ENCODE assay signal across 1 cellular context in the genomic region with DNA sequence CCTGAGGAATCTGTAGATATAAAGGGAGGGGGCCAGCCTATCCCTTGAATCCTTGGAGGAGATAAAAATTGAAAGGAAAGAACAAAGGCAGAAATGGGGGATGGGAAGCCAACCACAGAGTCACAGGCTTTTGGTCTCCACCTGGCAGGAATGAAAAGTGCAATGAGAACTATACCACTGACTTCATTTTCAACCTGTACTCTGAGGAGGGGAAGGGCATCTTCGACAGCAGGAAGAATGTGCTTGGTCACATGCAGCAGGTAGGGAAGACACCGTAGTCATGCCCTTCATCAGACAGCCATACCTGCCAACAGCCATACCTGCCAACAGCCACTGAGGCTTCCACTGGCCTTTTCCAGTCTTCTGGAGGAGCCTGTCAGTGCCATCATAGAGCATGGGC.
TF ChIP-seq lines count a peak whose summit lies in the region.

No MANE protein-coding gene starts in this region.

TF ChIP-seq in H1, 55 proteins besides CTCF, POLR2A, EP300 and RAD21:
- TF ChIP-seq SP2 (IDR thresholded peaks at IDR 0.05; ENCODE audit: low read length) (no peak), E2F6 (IDR thresholded peaks at IDR 0.05) (no peak), TAF7 (optimal IDR thresholded peaks at IDR 0.05; ENCODE audit: borderline replicate concordance, low read depth, low read length) (no peak), BACH1 (IDR thresholded peaks at IDR 0.05; ENCODE audit: low read length) (peak; percentile 34; the same call in 1 of the 2 replicates), TEAD4 (IDR thresholded peaks at IDR 0.05; ENCODE audit: low read depth, low read length) (peak; percentile 65), EGR1 (IDR thresholded peaks at IDR 0.05; ENCODE audit: borderline replicate concordance, low read depth, low read length) (no peak), POLR2AphosphoS5 (IDR thresholded peaks at IDR 0.05; ENCODE audit: low read depth, low read length) (peak; percentile 21; the same call in 1 of the 2 replicates), CHD2 (IDR thresholded peaks at IDR 0.05; ENCODE audit: low read length) (0 out of 2 replicates have a peak, but pooled peaks have one; percentile 18)
- TF ChIP-seq, protein P1, sequence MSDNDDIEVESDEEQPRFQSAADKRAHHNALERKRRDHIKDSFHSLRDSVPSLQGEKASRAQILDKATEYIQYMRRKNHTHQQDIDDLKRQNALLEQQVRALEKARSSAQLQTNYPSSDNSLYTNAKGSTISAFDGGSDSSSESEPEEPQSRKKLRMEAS (IDR thresholded peaks at IDR 0.05): peak; percentile 51
